Comparison of ENCODE assay signal across 9 cellular contexts in the genomic region with DNA sequence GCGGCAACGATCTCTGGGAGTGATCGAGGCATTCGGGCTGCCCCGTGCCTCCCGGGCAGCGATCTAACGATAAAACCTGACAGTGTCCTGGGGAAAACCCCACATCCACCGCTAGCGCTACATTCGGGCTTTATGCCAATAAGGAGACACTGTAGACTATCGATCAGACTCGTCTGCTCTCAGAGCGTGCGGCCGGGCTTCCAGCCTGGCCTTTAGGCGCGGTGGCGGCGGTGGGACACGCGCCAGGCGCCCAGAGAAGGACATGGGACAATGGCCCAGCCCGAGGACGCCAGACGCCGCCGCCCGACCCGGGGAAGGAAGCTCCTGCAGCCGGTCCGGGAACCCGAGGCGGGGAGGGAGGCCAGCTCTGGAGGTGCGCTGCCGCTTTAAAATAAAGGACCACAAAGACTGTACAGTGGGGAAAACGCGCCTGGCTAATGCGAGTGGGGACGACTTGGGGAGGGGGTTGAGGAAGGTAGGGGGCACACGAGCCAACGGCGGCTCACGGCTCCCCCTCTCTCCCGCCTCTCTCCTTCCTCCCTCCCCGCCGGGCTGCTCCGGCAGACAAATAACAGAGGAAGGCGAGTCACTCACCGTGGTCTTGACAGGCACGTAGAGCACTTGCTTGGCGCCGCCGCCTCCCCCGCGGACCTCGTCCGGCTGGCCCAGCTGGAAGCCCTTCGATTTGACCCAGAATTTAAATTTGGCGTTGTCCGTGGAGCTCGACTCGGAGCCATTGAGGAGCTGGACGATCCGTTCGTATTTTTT. TPM values are rescaled to one million over a fixed set of nuclear protein-coding genes. Genes with fewer than 3 reads are reported as not detected.
DNase-seq lines count a peak whose midpoint lies in the region; ATAC-seq and TF ChIP-seq lines count a peak whose summit lies in the region.
"Had no signal": no experiment of that assay in that cellular context is flagged by ENCODE, and none has a peak within 500 bp of the region (broad histone marks: within the 10 kb centered on the region; RNA-seq: fewer than 3 reads in every experiment).

No MANE protein-coding gene starts in this region.

- TF ChIP-seq CTCF in ascending aorta (IDR thresholded peaks at IDR 0.05) = no peak

- H3K27ac ChIP-seq in ascending aorta (no peak overlapping the region), skeletal muscle tissue (ENCODE audit: low read depth, low read length) (no peak overlapping the region)

- H3K9me3 ChIP-seq in ascending aorta (no peaks in the 10 kb centered on the region), skeletal muscle tissue (ENCODE audit: control insufficient read depth in 3 of 3, low read length in 3 of 3) (no peaks in the 10 kb centered on the region)

- H3K4me3 ChIP-seq in ascending aorta (peak overlapping the region; percentile 54 to 69), skeletal muscle tissue (ENCODE audit: low read length in 3 of 3) (peak overlapping the region; percentile 40 to 70 (median 68))

- H3K27me3 ChIP-seq in ascending aorta (no peaks in the 10 kb centered on the region), skeletal muscle tissue (ENCODE audit: control insufficient read depth in 3 of 3, insufficient read depth in 3 of 3, low read length in 3 of 3) (peaks cover 34 to 40% (median 34%) of the 10 kb centered on the region in 3 donors)

- peak overlapping the region in 2 of 3 donors; percentile 50 to 51 for H3K9ac ChIP-seq in skeletal muscle tissue (ENCODE audit: low read depth in 1 of 3, low read length in 3 of 3)

- H3K36me3 ChIP-seq in ascending aorta = no peaks in the 10 kb centered on the region
- H3K36me3 ChIP-seq in skeletal muscle tissue (ENCODE audit: control insufficient read depth in 3 of 3, insufficient read depth in 3 of 3, low read length in 3 of 3) = no peaks in the 10 kb centered on the region

- intact Hi-C loops in ascending aorta (cut with DNase I) = loop anchor here (10.0 kb wide), 1 partner anchor 562 kb away; no protein-coding TSS in a partner anchor

- ATAC-seq in GM19023 (IDR thresholded peaks at IDR 0.05; ENCODE audit: unreplicated experiment) (peak; percentile 59), GM18520 (IDR thresholded peaks at IDR 0.05; ENCODE audit: unreplicated experiment) (no peak)

- peak; percentile 65 for DNase-seq in NCI-H1105 (lab: John Stamatoyannopoulos, UW)
- DNase-seq in ascending aorta (ENCODE audit: low spot score in 2 of 2) = no peak
- DNase-seq in iPS-NIHi11 (ENCODE audit: low spot score) = peak; percentile 55
- DNase-seq in activated T-cell treated with anti-CD3 and anti-CD28 coated beads for 4 hours = no peak
- DNase-seq in NCI-H187 treated with DMSO at 0.1 percent for 48 hours (lab: John Stamatoyannopoulos, UW) = no peak

- H3K4me1 ChIP-seq in ascending aorta = peaks cover 3% of the 10 kb centered on the region in 2 donors
- peaks cover 22 to 30% (median 28%) of the 10 kb centered on the region in 3 donors for H3K4me1 ChIP-seq in skeletal muscle tissue (ENCODE audit: control insufficient read depth in 3 of 3, insufficient read depth in 3 of 3, low read length in 3 of 3)

RNA-seq across cellular contexts. Expression of a gene that starts 2.1 kb away (rescaled TPM):
- not detected for total RNA-seq in ascending aorta
- not detected for total RNA-seq in skeletal muscle tissue
- total RNA-seq: LHCN-M2 had no signal

Comparison
In these comparisons a context has a peak if more than half of its experiments do, and no peak if none do; other contexts are left out.
1. DNase-seq: peak in NCI-H1105 (single experiment) and iPS-NIHi11 (single experiment); none in ascending aorta (0 of 2), activated T-cell treated with anti-CD3 and anti-CD28 coated beads for 4 hours (single experiment) and NCI-H187 treated with DMSO at 0.1 percent for 48 hours (single experiment).